Comparison of ENCODE assay signal across 1 cellular context in the genomic region with DNA sequence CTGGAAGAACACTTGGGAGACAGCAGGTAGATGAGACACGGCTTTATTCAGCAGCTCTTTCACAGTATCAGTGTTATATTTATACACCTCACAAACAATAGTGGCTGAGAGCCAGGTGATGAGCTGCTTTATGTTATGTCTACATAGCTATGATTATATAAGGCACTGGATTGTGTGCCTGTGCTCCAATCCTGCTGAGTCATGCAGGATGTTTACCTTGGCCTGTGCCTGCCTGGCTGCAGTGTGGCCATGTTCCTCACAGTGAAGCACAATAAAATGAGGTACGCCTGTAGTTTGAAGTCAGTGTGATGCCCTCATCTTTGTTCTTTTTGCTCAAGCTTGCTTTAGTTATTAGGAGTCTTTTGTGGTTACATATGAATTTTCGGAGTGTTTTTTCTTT.
A peak's percentile ranks its signal among the peaks of the same experiment; 100 is the strongest.
TF ChIP-seq lines count a peak whose summit lies in the region.

No MANE protein-coding gene starts in this region.

TF ChIP-seq in K562, 482 proteins besides CTCF, POLR2A, EP300 and RAD21 (continued from another document and continues in another):
- TF ChIP-seq, protein P1, sequence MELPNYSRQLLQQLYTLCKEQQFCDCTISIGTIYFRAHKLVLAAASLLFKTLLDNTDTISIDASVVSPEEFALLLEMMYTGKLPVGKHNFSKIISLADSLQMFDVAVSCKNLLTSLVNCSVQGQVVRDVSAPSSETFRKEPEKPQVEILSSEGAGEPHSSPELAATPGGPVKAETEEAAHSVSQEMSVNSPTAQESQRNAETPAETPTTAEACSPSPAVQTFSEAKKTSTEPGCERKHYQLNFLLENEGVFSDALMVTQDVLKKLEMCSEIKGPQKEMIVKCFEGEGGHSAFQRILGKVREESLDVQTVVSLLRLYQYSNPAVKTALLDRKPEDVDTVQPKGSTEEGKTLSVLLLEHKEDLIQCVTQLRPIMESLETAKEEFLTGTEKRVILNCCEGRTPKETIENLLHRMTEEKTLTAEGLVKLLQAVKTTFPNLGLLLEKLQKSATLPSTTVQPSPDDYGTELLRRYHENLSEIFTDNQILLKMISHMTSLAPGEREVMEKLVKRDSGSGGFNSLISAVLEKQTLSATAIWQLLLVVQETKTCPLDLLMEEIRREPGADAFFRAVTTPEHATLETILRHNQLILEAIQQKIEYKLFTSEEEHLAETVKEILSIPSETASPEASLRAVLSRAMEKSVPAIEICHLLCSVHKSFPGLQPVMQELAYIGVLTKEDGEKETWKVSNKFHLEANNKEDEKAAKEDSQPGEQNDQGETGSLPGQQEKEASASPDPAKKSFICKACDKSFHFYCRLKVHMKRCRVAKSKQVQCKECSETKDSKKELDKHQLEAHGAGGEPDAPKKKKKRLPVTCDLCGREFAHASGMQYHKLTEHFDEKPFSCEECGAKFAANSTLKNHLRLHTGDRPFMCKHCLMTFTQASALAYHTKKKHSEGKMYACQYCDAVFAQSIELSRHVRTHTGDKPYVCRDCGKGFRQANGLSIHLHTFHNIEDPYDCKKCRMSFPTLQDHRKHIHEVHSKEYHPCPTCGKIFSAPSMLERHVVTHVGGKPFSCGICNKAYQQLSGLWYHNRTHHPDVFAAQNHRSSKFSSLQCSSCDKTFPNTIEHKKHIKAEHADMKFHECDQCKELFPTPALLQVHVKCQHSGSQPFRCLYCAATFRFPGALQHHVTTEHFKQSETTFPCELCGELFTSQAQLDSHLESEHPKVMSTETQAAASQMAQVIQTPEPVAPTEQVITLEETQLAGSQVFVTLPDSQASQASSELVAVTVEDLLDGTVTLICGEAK (IDR thresholded peaks at IDR 0.05): no peak
- TF ChIP-seq, protein P1 (CRISPR knock-in tag; IDR thresholded peaks at IDR 0.05): no peak
- TF ChIP-seq CBX5 (IDR thresholded peaks at IDR 0.05; ENCODE audit: borderline replicate concordance, low read depth): peak; percentile 71; the same call in 1 of the 2 replicates
- peak; percentile 44; the same call in 1 of the 2 replicates for TF ChIP-seq NFIC (IDR thresholded peaks at IDR 0.05)
- peak; percentile 80 to 86 for TF ChIP-seq FOXA3 (CRISPR knock-in tag; conservative IDR thresholded peaks at IDR 0.05 in 1 of 2, IDR thresholded peaks at IDR 0.05 in 1 of 2)
- peak; percentile 75; the same call in 1 of the 2 replicates for TF ChIP-seq MAFK (IDR thresholded peaks at IDR 0.05; ENCODE audit: low read length)
- no peak for TF ChIP-seq NR2C2 (CRISPR knock-in tag; IDR thresholded peaks at IDR 0.05)
- TF ChIP-seq NR2C2 (tag; IDR thresholded peaks at IDR 0.05): no peak
- TF ChIP-seq, protein P2, sequence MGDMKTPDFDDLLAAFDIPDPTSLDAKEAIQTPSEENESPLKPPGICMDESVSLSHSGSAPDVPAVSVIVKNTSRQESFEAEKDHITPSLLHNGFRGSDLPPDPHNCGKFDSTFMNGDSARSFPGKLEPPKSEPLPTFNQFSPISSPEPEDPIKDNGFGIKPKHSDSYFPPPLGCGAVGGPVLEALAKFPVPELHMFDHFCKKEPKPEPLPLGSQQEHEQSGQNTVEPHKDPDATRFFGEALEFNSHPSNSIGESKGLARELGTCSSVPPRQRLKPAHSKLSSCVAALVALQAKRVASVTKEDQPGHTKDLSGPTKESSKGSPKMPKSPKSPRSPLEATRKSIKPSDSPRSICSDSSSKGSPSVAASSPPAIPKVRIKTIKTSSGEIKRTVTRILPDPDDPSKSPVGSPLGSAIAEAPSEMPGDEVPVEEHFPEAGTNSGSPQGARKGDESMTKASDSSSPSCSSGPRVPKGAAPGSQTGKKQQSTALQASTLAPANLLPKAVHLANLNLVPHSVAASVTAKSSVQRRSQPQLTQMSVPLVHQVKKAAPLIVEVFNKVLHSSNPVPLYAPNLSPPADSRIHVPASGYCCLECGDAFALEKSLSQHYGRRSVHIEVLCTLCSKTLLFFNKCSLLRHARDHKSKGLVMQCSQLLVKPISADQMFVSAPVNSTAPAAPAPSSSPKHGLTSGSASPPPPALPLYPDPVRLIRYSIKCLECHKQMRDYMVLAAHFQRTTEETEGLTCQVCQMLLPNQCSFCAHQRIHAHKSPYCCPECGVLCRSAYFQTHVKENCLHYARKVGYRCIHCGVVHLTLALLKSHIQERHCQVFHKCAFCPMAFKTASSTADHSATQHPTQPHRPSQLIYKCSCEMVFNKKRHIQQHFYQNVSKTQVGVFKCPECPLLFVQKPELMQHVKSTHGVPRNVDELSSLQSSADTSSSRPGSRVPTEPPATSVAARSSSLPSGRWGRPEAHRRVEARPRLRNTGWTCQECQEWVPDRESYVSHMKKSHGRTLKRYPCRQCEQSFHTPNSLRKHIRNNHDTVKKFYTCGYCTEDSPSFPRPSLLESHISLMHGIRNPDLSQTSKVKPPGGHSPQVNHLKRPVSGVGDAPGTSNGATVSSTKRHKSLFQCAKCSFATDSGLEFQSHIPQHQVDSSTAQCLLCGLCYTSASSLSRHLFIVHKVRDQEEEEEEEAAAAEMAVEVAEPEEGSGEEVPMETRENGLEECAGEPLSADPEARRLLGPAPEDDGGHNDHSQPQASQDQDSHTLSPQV (IDR thresholded peaks at IDR 0.05): peak; percentile 91
- TF ChIP-seq MAFF (IDR thresholded peaks at IDR 0.05; ENCODE audit: low read length): peak; percentile 81
- peak; percentile 34; the same call in 1 of the 2 replicates for TF ChIP-seq NCOR1 (IDR thresholded peaks at IDR 0.05)
- TF ChIP-seq, protein P3, sequence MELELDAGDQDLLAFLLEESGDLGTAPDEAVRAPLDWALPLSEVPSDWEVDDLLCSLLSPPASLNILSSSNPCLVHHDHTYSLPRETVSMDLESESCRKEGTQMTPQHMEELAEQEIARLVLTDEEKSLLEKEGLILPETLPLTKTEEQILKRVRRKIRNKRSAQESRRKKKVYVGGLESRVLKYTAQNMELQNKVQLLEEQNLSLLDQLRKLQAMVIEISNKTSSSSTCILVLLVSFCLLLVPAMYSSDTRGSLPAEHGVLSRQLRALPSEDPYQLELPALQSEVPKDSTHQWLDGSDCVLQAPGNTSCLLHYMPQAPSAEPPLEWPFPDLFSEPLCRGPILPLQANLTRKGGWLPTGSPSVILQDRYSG (tag; conservative IDR thresholded peaks at IDR 0.05; ENCODE audit: low read depth): 0 out of 2 replicates have a peak, but pooled peaks have one; percentile 42
- TF ChIP-seq ZFP30 (CRISPR knock-in tag; IDR thresholded peaks at IDR 0.05; ENCODE audit: borderline replicate concordance): no peak
- TF ChIP-seq JUND (IDR thresholded peaks at IDR 0.05; ENCODE audit: borderline replicate concordance, low read depth, low read length): 0 out of 2 replicates have a peak, but pooled peaks have one; percentile 43
- peak; percentile 63; the same call in 1 of the 3 replicates for TF ChIP-seq JUND (tag; IDR thresholded peaks at IDR 0.05; ENCODE audit: borderline replicate concordance, low read depth, low read length)
- peak; percentile 88 for TF ChIP-seq BACH1 (tag; IDR thresholded peaks at IDR 0.05)
- peak; percentile 46 to 53; a peak in 2 of 4 replicates for TF ChIP-seq FOXK2 (conservative IDR thresholded peaks at IDR 0.05 in 1 of 2, IDR thresholded peaks at IDR 0.05 in 1 of 2; ENCODE audit: low read depth in 2 of 2)
- TF ChIP-seq SMAD4 (CRISPR knock-in tag; conservative IDR thresholded peaks at IDR 0.05): peak; percentile 83
- TF ChIP-seq EHMT2 (IDR thresholded peaks at IDR 0.05): peak; percentile 71; the same call in 1 of the 2 replicates
- TF ChIP-seq, protein P4, sequence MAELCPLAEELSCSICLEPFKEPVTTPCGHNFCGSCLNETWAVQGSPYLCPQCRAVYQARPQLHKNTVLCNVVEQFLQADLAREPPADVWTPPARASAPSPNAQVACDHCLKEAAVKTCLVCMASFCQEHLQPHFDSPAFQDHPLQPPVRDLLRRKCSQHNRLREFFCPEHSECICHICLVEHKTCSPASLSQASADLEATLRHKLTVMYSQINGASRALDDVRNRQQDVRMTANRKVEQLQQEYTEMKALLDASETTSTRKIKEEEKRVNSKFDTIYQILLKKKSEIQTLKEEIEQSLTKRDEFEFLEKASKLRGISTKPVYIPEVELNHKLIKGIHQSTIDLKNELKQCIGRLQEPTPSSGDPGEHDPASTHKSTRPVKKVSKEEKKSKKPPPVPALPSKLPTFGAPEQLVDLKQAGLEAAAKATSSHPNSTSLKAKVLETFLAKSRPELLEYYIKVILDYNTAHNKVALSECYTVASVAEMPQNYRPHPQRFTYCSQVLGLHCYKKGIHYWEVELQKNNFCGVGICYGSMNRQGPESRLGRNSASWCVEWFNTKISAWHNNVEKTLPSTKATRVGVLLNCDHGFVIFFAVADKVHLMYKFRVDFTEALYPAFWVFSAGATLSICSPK (IDR thresholded peaks at IDR 0.05; ENCODE audit: borderline replicate concordance): no peak
- TF ChIP-seq ZNF76 (CRISPR knock-in tag; IDR thresholded peaks at IDR 0.05; ENCODE audit: borderline replicate concordance): no peak
- TF ChIP-seq L3MBTL2 (IDR thresholded peaks at IDR 0.05): peak; percentile 65
- 0 out of 2 replicates have a peak, but pooled peaks have one; percentile 16 for TF ChIP-seq CXXC5 (CRISPR knock-in tag; IDR thresholded peaks at IDR 0.05)
- TF ChIP-seq, protein P5, sequence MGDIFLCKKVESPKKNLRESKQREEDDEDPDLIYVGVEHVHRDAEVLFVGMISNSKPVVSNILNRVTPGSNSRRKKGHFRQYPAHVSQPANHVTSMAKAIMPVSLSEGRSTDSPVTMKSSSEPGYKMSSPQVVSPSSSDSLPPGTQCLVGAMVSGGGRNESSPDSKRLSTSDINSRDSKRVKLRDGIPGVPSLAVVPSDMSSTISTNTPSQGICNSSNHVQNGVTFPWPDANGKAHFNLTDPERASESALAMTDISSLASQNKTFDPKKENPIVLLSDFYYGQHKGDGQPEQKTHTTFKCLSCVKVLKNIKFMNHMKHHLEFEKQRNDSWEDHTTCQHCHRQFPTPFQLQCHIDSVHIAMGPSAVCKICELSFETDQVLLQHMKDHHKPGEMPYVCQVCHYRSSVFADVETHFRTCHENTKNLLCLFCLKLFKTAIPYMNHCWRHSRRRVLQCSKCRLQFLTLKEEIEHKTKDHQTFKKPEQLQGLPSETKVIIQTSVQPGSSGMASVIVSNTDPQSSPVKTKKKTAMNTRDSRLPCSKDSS (IDR thresholded peaks at IDR 0.05; ENCODE audit: low read depth, partially characterized antibody): peak; percentile 13
- TF ChIP-seq ARID1B (IDR thresholded peaks at IDR 0.05): peak; percentile 36; the same call in 1 of the 2 replicates
- no peak for TF ChIP-seq NR2C1 (IDR thresholded peaks at IDR 0.05)
- peak; percentile 71 for TF ChIP-seq NR2C1 (tag; IDR thresholded peaks at IDR 0.05)
- TF ChIP-seq PTRF (tag; IDR thresholded peaks at IDR 0.05): no peak
- no peak for TF ChIP-seq RBM25 (IDR thresholded peaks at IDR 0.05; ENCODE audit: low read depth, low read length, severe bottlenecking)
- peak in 1 of 3 experiments; percentile 49 for TF ChIP-seq YY1 (IDR thresholded peaks at IDR 0.05; ENCODE audit: borderline replicate concordance in 1 of 3, control insufficient read depth in 1 of 3, extremely low read depth in 1 of 3, insufficient read depth in 3 of 3, insufficient read length in 1 of 3, insufficient replicate concordance in 2 of 3, low read depth in 1 of 3, low read length in 2 of 3)
- peak; percentile 85 for TF ChIP-seq ETV1 (tag; conservative IDR thresholded peaks at IDR 0.05; ENCODE audit: low read depth)
- TF ChIP-seq HNRNPUL1 (IDR thresholded peaks at IDR 0.05; ENCODE audit: low read length): no peak
- TF ChIP-seq, protein P6, sequence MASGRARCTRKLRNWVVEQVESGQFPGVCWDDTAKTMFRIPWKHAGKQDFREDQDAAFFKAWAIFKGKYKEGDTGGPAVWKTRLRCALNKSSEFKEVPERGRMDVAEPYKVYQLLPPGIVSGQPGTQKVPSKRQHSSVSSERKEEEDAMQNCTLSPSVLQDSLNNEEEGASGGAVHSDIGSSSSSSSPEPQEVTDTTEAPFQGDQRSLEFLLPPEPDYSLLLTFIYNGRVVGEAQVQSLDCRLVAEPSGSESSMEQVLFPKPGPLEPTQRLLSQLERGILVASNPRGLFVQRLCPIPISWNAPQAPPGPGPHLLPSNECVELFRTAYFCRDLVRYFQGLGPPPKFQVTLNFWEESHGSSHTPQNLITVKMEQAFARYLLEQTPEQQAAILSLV (tag; IDR thresholded peaks at IDR 0.05): peak; percentile 63
- TF ChIP-seq NFE2L1 (tag; IDR thresholded peaks at IDR 0.05; ENCODE audit: borderline replicate concordance, low read depth): peak; percentile 64; the same call in 1 of the 2 replicates
- peak; percentile 78 for TF ChIP-seq SOX6 (IDR thresholded peaks at IDR 0.05)
- TF ChIP-seq TRIM24 (IDR thresholded peaks at IDR 0.05): peak; percentile 63 to 70
- TF ChIP-seq ZNF175 (CRISPR knock-in tag; IDR thresholded peaks at IDR 0.05; ENCODE audit: low read depth): 0 out of 2 replicates have a peak, but pooled peaks have one; percentile 58
- TF ChIP-seq NR4A1 (CRISPR knock-in tag; IDR thresholded peaks at IDR 0.05): no peak
- TF ChIP-seq NR4A1 (tag; IDR thresholded peaks at IDR 0.05): peak; percentile 83
- peak; percentile 90 for TF ChIP-seq MAFG (tag; conservative IDR thresholded peaks at IDR 0.05)
- 0 out of 2 replicates have a peak, but pooled peaks have one; percentile 20 for TF ChIP-seq SMARCE1 (IDR thresholded peaks at IDR 0.05)
- TF ChIP-seq ZNF316 (IDR thresholded peaks at IDR 0.05): peak; percentile 89
- 0 out of 2 replicates have a peak, but pooled peaks have one; percentile 22 for TF ChIP-seq SMARCA4 (IDR thresholded peaks at IDR 0.05)
